Comparison of ENCODE assay signal across 1 cellular context in genomic region chr11:67505605-67506396, GRCh38.
TF ChIP-seq lines count a peak whose summit lies in the region.

No MANE protein-coding gene starts in this region.

TF ChIP-seq in HepG2, 621 proteins besides CTCF, POLR2A, EP300 and RAD21 (continues in another document):
- TF ChIP-seq ZNF704 (CRISPR knock-in tag; IDR thresholded peaks at IDR 0.05; ENCODE audit: borderline replicate concordance) (no peak), ZSCAN22 (CRISPR knock-in tag; IDR thresholded peaks at IDR 0.05) (no peak), ZNF329 (CRISPR knock-in tag; IDR thresholded peaks at IDR 0.05; ENCODE audit: low read depth) (no peak), AGO2 (optimal IDR thresholded peaks at IDR 0.05; ENCODE audit: low read depth, low read length) (peak; percentile 47), ISL2 (CRISPR knock-in tag; IDR thresholded peaks at IDR 0.05) (0 out of 2 replicates have a peak, but pooled peaks have one; percentile 18), CHCHD3 (CRISPR knock-in tag; IDR thresholded peaks at IDR 0.05) (no peak), UBTF (CRISPR knock-in tag; IDR thresholded peaks at IDR 0.05) (peak; percentile 77), FOXA3 (CRISPR knock-in tag; IDR thresholded peaks at IDR 0.05) (peak; percentile 29; the same call in 1 of the 2 replicates), ZNF891 (CRISPR knock-in tag; IDR thresholded peaks at IDR 0.05) (peak; percentile 24; the same call in 1 of the 2 replicates), NCOA1 (CRISPR knock-in tag; IDR thresholded peaks at IDR 0.05) (no peak), FOXM1 (CRISPR knock-in tag; IDR thresholded peaks at IDR 0.05) (no peak), ZMAT3 (CRISPR knock-in tag; conservative IDR thresholded peaks at IDR 0.05) (0 out of 2 replicates have a peak, but pooled peaks have one; percentile 22), PHF8 (CRISPR knock-in tag; IDR thresholded peaks at IDR 0.05) (peak; percentile 53), HOXA9 (CRISPR knock-in tag; IDR thresholded peaks at IDR 0.05; ENCODE audit: borderline replicate concordance) (peak; percentile 35; the same call in 1 of the 2 replicates), ZNF225 (CRISPR knock-in tag; IDR thresholded peaks at IDR 0.05) (peak; percentile 60; the same call in 1 of the 2 replicates), ZNF30 (CRISPR knock-in tag; IDR thresholded peaks at IDR 0.05) (no peak), ZNF615 (CRISPR knock-in tag; IDR thresholded peaks at IDR 0.05; ENCODE audit: borderline replicate concordance) (no peak), ZFP91 (CRISPR knock-in tag; IDR thresholded peaks at IDR 0.05; ENCODE audit: borderline replicate concordance) (peak; percentile 81; the same call in 1 of the 2 replicates), RNF2 (conservative IDR thresholded peaks at IDR 0.05; ENCODE audit: low read depth) (0 out of 2 replicates have a peak, but pooled peaks have one; percentile 41), NFIC (IDR thresholded peaks at IDR 0.05; ENCODE audit: low read length) (no peak), MZF1 (CRISPR knock-in tag; IDR thresholded peaks at IDR 0.05; ENCODE audit: borderline replicate concordance) (no peak), ZFX (CRISPR knock-in tag; IDR thresholded peaks at IDR 0.05; ENCODE audit: low read depth) (peak; percentile 86), SMAD9 (CRISPR knock-in tag; IDR thresholded peaks at IDR 0.05) (peak; percentile 41; the same call in 1 of the 2 replicates), MXD1 (CRISPR knock-in tag; IDR thresholded peaks at IDR 0.05) (peak; percentile 27; the same call in 1 of the 2 replicates), YY1 (IDR thresholded peaks at IDR 0.05; ENCODE audit: insufficient read depth, insufficient replicate concordance, low read depth, low read length) (peak; percentile 65), ZNF501 (CRISPR knock-in tag; IDR thresholded peaks at IDR 0.05) (peak; percentile 62), AGO1 (IDR thresholded peaks at IDR 0.05; ENCODE audit: low read depth, low read length, poor library complexity, severe bottlenecking) (no peak), ZNF280D (CRISPR knock-in tag; IDR thresholded peaks at IDR 0.05) (no peak), MAX (IDR thresholded peaks at IDR 0.05) (peak; percentile 78; the same call in 1 of the 2 replicates), ZNF629 (CRISPR knock-in tag; conservative IDR thresholded peaks at IDR 0.05) (0 out of 2 replicates have a peak, but pooled peaks have one; percentile 15), ARNT (IDR thresholded peaks at IDR 0.05) (no peak), ZNF484 (CRISPR knock-in tag; IDR thresholded peaks at IDR 0.05; ENCODE audit: borderline replicate concordance, low read depth) (no peak), GABPA (IDR thresholded peaks at IDR 0.05; ENCODE audit: low read depth, low read length) (no peak), GABPA (CRISPR knock-in tag; IDR thresholded peaks at IDR 0.05; ENCODE audit: low read depth) (peak; percentile 33; the same call in 1 of the 2 replicates), RBFOX2 (IDR thresholded peaks at IDR 0.05; ENCODE audit: low read depth, low read length) (peak; percentile 36), KMT2A (CRISPR knock-in tag; IDR thresholded peaks at IDR 0.05) (peak; percentile 38; the same call in 1 of the 2 replicates), MTF1 (CRISPR knock-in tag; IDR thresholded peaks at IDR 0.05) (no peak), NFKBIZ (CRISPR knock-in tag; IDR thresholded peaks at IDR 0.05) (no peak; the same call in 1 of the 2 replicates), ZBTB21 (CRISPR knock-in tag; IDR thresholded peaks at IDR 0.05) (peak; percentile 17; the same call in 1 of the 2 replicates), HOXD1 (CRISPR knock-in tag; IDR thresholded peaks at IDR 0.05) (no peak)
- TF ChIP-seq, protein P1, sequence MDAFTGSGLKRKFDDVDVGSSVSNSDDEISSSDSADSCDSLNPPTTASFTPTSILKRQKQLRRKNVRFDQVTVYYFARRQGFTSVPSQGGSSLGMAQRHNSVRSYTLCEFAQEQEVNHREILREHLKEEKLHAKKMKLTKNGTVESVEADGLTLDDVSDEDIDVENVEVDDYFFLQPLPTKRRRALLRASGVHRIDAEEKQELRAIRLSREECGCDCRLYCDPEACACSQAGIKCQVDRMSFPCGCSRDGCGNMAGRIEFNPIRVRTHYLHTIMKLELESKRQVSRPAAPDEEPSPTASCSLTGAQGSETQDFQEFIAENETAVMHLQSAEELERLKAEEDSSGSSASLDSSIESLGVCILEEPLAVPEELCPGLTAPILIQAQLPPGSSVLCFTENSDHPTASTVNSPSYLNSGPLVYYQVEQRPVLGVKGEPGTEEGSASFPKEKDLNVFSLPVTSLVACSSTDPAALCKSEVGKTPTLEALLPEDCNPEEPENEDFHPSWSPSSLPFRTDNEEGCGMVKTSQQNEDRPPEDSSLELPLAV (CRISPR knock-in tag; conservative IDR thresholded peaks at IDR 0.05; ENCODE audit: low read depth) = no peak
- TF ChIP-seq, protein P2, sequence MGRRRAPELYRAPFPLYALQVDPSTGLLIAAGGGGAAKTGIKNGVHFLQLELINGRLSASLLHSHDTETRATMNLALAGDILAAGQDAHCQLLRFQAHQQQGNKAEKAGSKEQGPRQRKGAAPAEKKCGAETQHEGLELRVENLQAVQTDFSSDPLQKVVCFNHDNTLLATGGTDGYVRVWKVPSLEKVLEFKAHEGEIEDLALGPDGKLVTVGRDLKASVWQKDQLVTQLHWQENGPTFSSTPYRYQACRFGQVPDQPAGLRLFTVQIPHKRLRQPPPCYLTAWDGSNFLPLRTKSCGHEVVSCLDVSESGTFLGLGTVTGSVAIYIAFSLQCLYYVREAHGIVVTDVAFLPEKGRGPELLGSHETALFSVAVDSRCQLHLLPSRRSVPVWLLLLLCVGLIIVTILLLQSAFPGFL (CRISPR knock-in tag; IDR thresholded peaks at IDR 0.05) = no peak
- TF ChIP-seq, protein P3, sequence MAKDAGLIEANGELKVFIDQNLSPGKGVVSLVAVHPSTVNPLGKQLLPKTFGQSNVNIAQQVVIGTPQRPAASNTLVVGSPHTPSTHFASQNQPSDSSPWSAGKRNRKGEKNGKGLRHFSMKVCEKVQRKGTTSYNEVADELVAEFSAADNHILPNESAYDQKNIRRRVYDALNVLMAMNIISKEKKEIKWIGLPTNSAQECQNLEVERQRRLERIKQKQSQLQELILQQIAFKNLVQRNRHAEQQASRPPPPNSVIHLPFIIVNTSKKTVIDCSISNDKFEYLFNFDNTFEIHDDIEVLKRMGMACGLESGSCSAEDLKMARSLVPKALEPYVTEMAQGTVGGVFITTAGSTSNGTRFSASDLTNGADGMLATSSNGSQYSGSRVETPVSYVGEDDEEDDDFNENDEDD (CRISPR knock-in tag; IDR thresholded peaks at IDR 0.05; ENCODE audit: borderline replicate concordance) = peak; percentile 14; the same call in 1 of the 2 replicates
- TF ChIP-seq, protein P4, sequence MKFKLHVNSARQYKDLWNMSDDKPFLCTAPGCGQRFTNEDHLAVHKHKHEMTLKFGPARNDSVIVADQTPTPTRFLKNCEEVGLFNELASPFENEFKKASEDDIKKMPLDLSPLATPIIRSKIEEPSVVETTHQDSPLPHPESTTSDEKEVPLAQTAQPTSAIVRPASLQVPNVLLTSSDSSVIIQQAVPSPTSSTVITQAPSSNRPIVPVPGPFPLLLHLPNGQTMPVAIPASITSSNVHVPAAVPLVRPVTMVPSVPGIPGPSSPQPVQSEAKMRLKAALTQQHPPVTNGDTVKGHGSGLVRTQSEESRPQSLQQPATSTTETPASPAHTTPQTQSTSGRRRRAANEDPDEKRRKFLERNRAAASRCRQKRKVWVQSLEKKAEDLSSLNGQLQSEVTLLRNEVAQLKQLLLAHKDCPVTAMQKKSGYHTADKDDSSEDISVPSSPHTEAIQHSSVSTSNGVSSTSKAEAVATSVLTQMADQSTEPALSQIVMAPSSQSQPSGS (CRISPR knock-in tag; IDR thresholded peaks at IDR 0.05) = no peak
- TF ChIP-seq, protein P5, sequence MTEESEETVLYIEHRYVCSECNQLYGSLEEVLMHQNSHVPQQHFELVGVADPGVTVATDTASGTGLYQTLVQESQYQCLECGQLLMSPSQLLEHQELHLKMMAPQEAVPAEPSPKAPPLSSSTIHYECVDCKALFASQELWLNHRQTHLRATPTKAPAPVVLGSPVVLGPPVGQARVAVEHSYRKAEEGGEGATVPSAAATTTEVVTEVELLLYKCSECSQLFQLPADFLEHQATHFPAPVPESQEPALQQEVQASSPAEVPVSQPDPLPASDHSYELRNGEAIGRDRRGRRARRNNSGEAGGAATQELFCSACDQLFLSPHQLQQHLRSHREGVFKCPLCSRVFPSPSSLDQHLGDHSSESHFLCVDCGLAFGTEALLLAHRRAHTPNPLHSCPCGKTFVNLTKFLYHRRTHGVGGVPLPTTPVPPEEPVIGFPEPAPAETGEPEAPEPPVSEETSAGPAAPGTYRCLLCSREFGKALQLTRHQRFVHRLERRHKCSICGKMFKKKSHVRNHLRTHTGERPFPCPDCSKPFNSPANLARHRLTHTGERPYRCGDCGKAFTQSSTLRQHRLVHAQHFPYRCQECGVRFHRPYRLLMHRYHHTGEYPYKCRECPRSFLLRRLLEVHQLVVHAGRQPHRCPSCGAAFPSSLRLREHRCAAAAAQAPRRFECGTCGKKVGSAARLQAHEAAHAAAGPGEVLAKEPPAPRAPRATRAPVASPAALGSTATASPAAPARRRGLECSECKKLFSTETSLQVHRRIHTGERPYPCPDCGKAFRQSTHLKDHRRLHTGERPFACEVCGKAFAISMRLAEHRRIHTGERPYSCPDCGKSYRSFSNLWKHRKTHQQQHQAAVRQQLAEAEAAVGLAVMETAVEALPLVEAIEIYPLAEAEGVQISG (CRISPR knock-in tag; IDR thresholded peaks at IDR 0.05) = peak; percentile 61
- TF ChIP-seq, protein P6, sequence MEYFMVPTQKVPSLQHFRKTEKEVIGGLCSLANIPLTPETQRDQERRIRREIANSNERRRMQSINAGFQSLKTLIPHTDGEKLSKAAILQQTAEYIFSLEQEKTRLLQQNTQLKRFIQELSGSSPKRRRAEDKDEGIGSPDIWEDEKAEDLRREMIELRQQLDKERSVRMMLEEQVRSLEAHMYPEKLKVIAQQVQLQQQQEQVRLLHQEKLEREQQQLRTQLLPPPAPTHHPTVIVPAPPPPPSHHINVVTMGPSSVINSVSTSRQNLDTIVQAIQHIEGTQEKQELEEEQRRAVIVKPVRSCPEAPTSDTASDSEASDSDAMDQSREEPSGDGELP (IDR thresholded peaks at IDR 0.05; ENCODE audit: borderline replicate concordance, low read depth) = peak; percentile 30; the same call in 1 of the 2 replicates
